1 cellular context compared by ENCODE assay signal in the genomic region with DNA sequence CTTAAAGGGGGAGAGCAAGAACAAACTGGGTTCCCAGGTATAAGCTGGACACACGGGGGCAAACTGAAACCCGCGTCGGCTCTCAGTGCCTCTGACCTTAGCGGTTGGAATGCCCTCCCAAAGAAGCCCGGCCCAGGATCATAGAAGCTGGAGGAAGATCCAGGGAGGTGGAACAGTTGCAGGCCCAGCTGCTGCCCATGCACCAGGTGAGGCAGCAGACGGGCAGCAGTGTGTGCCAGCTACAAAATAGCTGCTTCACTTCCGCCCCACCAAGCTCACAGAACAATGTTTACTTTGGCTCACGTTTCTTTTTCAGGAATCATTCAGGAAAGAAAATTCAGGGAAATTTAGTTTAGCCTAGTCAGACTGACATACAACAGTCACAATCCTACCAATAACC.
TF ChIP-seq lines count a peak whose summit lies in the region.

No MANE protein-coding gene starts in this region.

TF ChIP-seq in GM23338, 12 proteins besides CTCF, POLR2A, EP300 and RAD21 (continued from another document):
- TF ChIP-seq, protein P1, sequence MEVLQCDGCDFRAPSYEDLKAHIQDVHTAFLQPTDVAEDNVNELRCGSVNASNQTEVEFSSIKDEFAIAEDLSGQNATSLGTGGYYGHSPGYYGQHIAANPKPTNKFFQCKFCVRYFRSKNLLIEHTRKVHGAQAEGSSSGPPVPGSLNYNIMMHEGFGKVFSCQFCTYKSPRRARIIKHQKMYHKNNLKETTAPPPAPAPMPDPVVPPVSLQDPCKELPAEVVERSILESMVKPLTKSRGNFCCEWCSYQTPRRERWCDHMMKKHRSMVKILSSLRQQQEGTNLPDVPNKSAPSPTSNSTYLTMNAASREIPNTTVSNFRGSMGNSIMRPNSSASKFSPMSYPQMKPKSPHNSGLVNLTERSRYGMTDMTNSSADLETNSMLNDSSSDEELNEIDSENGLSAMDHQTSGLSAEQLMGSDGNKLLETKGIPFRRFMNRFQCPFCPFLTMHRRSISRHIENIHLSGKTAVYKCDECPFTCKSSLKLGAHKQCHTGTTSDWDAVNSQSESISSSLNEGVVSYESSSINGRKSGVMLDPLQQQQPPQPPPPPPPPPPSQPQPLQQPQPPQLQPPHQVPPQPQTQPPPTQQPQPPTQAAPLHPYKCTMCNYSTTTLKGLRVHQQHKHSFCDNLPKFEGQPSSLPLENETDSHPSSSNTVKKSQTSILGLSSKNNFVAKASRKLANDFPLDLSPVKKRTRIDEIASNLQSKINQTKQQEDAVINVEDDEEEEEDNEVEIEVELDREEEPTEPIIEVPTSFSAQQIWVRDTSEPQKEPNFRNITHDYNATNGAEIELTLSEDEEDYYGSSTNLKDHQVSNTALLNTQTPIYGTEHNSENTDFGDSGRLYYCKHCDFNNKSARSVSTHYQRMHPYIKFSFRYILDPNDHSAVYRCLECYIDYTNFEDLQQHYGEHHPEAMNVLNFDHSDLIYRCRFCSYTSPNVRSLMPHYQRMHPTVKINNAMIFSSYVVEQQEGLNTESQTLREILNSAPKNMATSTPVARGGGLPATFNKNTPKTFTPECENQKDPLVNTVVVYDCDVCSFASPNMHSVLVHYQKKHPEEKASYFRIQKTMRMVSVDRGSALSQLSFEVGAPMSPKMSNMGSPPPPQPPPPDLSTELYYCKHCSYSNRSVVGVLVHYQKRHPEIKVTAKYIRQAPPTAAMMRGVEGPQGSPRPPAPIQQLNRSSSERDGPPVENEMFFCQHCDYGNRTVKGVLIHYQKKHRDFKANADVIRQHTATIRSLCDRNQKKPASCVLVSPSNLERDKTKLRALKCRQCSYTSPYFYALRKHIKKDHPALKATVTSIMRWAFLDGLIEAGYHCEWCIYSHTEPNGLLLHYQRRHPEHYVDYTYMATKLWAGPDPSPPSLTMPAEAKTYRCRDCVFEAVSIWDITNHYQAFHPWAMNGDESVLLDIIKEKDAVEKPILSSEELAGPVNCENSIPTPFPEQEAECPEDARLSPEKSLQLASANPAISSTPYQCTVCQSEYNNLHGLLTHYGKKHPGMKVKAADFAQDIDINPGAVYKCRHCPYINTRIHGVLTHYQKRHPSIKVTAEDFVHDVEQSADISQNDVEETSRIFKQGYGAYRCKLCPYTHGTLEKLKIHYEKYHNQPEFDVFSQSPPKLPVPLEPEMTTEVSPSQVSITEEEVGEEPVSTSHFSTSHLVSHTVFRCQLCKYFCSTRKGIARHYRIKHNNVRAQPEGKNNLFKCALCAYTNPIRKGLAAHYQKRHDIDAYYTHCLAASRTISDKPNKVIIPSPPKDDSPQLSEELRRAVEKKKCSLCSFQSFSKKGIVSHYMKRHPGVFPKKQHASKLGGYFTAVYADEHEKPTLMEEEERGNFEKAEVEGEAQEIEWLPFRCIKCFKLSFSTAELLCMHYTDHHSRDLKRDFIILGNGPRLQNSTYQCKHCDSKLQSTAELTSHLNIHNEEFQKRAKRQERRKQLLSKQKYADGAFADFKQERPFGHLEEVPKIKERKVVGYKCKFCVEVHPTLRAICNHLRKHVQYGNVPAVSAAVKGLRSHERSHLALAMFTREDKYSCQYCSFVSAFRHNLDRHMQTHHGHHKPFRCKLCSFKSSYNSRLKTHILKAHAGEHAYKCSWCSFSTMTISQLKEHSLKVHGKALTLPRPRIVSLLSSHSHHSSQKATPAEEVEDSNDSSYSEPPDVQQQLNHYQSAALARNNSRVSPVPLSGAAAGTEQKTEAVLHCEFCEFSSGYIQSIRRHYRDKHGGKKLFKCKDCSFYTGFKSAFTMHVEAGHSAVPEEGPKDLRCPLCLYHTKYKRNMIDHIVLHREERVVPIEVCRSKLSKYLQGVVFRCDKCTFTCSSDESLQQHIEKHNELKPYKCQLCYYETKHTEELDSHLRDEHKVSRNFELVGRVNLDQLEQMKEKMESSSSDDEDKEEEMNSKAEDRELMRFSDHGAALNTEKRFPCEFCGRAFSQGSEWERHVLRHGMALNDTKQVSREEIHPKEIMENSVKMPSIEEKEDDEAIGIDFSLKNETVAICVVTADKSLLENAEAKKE (CRISPR knock-in tag; IDR thresholded peaks at IDR 0.05): no peak
- TF ChIP-seq JUNB (IDR thresholded peaks at IDR 0.05; ENCODE audit: unreplicated experiment): no peak
TF ChIP-seq in GM23338: peak in this region for 0.
